ENCODE assay signal across 10 cellular contexts in genomic region chr21:33655591-33656221, GRCh38. TPM values are rescaled to one million over a fixed set of nuclear protein-coding genes. Genes with fewer than 3 reads are reported as not detected.
DNase-seq lines count a peak whose midpoint lies in the region; ATAC-seq, FAIRE-seq and TF ChIP-seq lines count a peak whose summit lies in the region.
"Had no signal": no experiment of that assay in that cellular context is flagged by ENCODE, and none has a peak within 500 bp of the region (broad histone marks: within the 10 kb centered on the region; RNA-seq: fewer than 3 reads in every experiment).

No MANE protein-coding gene starts in this region.

- H3K4me3 ChIP-seq in A549 (0 out of 3 replicates have a peak overlapping the region, but pooled peaks have one; percentile 21), GM12878 (no peak overlapping the region)
- H3K4me3 ChIP-seq: SJCRH30 had no signal

- H3K4me2 ChIP-seq in A549 = peak overlapping the region; percentile 74
- H3K4me2 ChIP-seq in GM12878 (ENCODE audit: control insufficient read depth, insufficient read depth) = no peak overlapping the region

- no peak for TF ChIP-seq RAD21 in A549 (conservative IDR thresholded peaks at IDR 0.05 in 1 of 2, IDR thresholded peaks at IDR 0.05 in 1 of 2)
- no peak for TF ChIP-seq RAD21 in GM12878 (IDR thresholded peaks at IDR 0.05; ENCODE audit: insufficient read depth, low read depth, low read length)

- DNase-seq in A549 (ENCODE audit: low read depth in 1 of 2, low spot score in 1 of 2) (peak; percentile 54 to 91), HS-5 (ENCODE audit: low read depth) (peak; percentile 97), GM12878 (ENCODE audit: low read depth, low spot score) (no peak), left kidney (ENCODE audit: low read depth, low spot score) (peak; percentile 29), NCI-H446 treated with DMSO at 0.1 percent for 48 hours (lab: John Stamatoyannopoulos, UW) (no peak), RPMI8226 (no peak), pons (ENCODE audit: low spot score) (no peak)
- DNase-seq: CD4-positive, alpha-beta T cell had no signal

- no peaks in the 10 kb centered on the region for H4K20me1 ChIP-seq in GM12878 (ENCODE audit: control insufficient read depth, insufficient read depth)

- H3K9me3 ChIP-seq in A549 (no peaks in the 10 kb centered on the region), GM12878 (replicated peaks; ENCODE audit: control insufficient read depth, insufficient read depth, low read length) (no peaks in the 10 kb centered on the region)
- H3K9me3 ChIP-seq: SJCRH30 had no signal

- H2AFZ ChIP-seq in GM12878 (ENCODE audit: control insufficient read depth, low read depth, low read length) = no peak overlapping the region

- BruUV-seq in GM12878 (replicated peaks; lab: Mats Ljungman, UMichigan) = no TSS peak

- intact Hi-C loops in GM12878 (cut with micrococcal nuclease; ENCODE audit: unreplicated experiment) = no loop called here

- SMC1A ChIA-PET in GM12878 (lab: Charles Lee; ENCODE audit: uncharacterized antibody, unreplicated experiment) = no interaction called here

- no peak for TF ChIP-seq POLR2A in A549 (IDR thresholded peaks at IDR 0.05; ENCODE audit: low read length)
- TF ChIP-seq POLR2A in GM12878 (IDR thresholded peaks at IDR 0.05; ENCODE audit: low read depth, low read length) = no peak

- no peaks in the 10 kb centered on the region for H3K79me2 ChIP-seq in GM12878 (ENCODE audit: control insufficient read depth, insufficient read depth, low read length)

- no peak overlapping the region for H3K9ac ChIP-seq in GM12878 (ENCODE audit: control insufficient read depth, insufficient read depth, low read length)

- whole genome bisulfite sequencing in A549 (ENCODE audit: missing lambda C conversion rate) = 5% methylated on average over 8 of the region's 8 CpGs
- 9% methylated on average over 6 of the region's 8 CpGs for WGBS in GM12878 (ENCODE audit: insufficient coverage, insufficient replicate concordance, low lambda C conversion rate, missing lambda C conversion rate)

- no peaks in the 10 kb centered on the region for H3K27me3 ChIP-seq in GM12878 (replicated peaks in 1 of 2; ENCODE audit: control insufficient read depth in 2 of 2, insufficient read depth in 2 of 2, low read length in 1 of 2)
- H3K27me3 ChIP-seq: SJCRH30 had no signal

- H3K4me1 ChIP-seq in A549 = peaks cover 39% of the 10 kb centered on the region
- no peaks in the 10 kb centered on the region for H3K4me1 ChIP-seq in GM12878 (ENCODE audit: control insufficient read depth, insufficient read depth, low read length)

- RAD21 ChIA-PET in GM12878 (lab: Charles Lee; ENCODE audit: unreplicated experiment) = no interaction called here

- POLR2A ChIA-PET in A549 (lab: Yijun Ruan, JAX) (interaction anchor here (0.5 to 0.8 kb wide), 2 partner anchors 16 to 29 kb away, joined by 3 to 5 read pairs; no protein-coding TSS in a partner anchor), GM12878 (lab: Charles Lee) (no interaction called here)

- CTCF ChIA-PET in A549 (lab: Yijun Ruan, JAX) (no interaction called here), GM12878 (lab: Yijun Ruan, JAX) (no interaction called here)

- FAIRE-seq in A549 (lab: Jason Lieb, UNC) = no peak
- FAIRE-seq in GM12878 (lab: Jason Lieb, UNC) = no peak

- ATAC-seq in A549 (peak; percentile 98 to 99), GM12878 (0 out of 3 replicates have a peak, but pooled peaks have one; percentile 26), HG03135 (IDR thresholded peaks at IDR 0.05; ENCODE audit: unreplicated experiment) (no peak)

- no peaks in the 10 kb centered on the region for H3K36me3 ChIP-seq in GM12878 (ENCODE audit: control insufficient read depth in 2 of 2, insufficient read depth in 2 of 2, low read length in 1 of 2)
- H3K36me3 ChIP-seq: SJCRH30 had no signal

- peak overlapping the region; percentile 81 to 88 for H3K27ac ChIP-seq in A549
- H3K27ac ChIP-seq in GM12878 (ENCODE audit: control insufficient read depth, insufficient read depth) = no peak overlapping the region
- H3K27ac ChIP-seq: SJCRH30 had no signal

- TF ChIP-seq EP300 in A549 (IDR thresholded peaks at IDR 0.05) = peak in 1 of 2 experiments; percentile 23; a peak in 1 of 5 replicates
- TF ChIP-seq EP300 in GM12878 (IDR thresholded peaks at IDR 0.05; ENCODE audit: borderline replicate concordance in 1 of 2, control insufficient read depth in 1 of 2, low read depth in 2 of 2, low read length in 2 of 2) = no peak

- TF ChIP-seq CTCF in A549 (IDR thresholded peaks at IDR 0.05) = no peak
- TF ChIP-seq CTCF in GM12878 (IDR thresholded peaks at IDR 0.05 in 2 of 3, conservative IDR thresholded peaks at IDR 0.05 in 1 of 3; ENCODE audit: control insufficient read depth in 2 of 3, extremely low read depth in 1 of 3, insufficient read depth in 1 of 3, low read depth in 3 of 3, low read length in 3 of 3) = no peak

- in situ Hi-C loops in GM12878 (cut with MboI) = no loop called here

TF ChIP-seq in A549, 52 proteins besides CTCF, POLR2A, EP300 and RAD21 (continues in another document):
- TF ChIP-seq GATA3 (IDR thresholded peaks at IDR 0.05; ENCODE audit: borderline replicate concordance) (peak; percentile 54; the same call in 1 of the 2 replicates), FOXS1 (CRISPR knock-in tag; IDR thresholded peaks at IDR 0.05) (no peak), TFCP2L1 (CRISPR knock-in tag; IDR thresholded peaks at IDR 0.05) (no peak), FOSL2 (IDR thresholded peaks at IDR 0.05) (peak; percentile 57), FOSL2 (CRISPR knock-in tag; IDR thresholded peaks at IDR 0.05) (peak; percentile 76), JUNB (IDR thresholded peaks at IDR 0.05) (peak; percentile 67)

TF ChIP-seq in GM12878, 131 proteins besides CTCF, POLR2A, EP300 and RAD21:
- TF ChIP-seq ETV6 (conservative IDR thresholded peaks at IDR 0.05 in 1 of 2, IDR thresholded peaks at IDR 0.05 in 1 of 2; ENCODE audit: borderline replicate concordance in 1 of 2, low read depth in 1 of 2) (no peak), NRF1 (conservative IDR thresholded peaks at IDR 0.05; ENCODE audit: low read depth, low read length) (no peak), YBX1 (IDR thresholded peaks at IDR 0.05) (no peak), TCF3 (IDR thresholded peaks at IDR 0.05; ENCODE audit: borderline replicate concordance, insufficient read depth, low read depth, low read length) (no peak), SREBF2 (IDR thresholded peaks at IDR 0.05; ENCODE audit: low read length) (no peak), NFYA (IDR thresholded peaks at IDR 0.05; ENCODE audit: borderline replicate concordance, low read depth, low read length) (no peak), TARDBP (IDR thresholded peaks at IDR 0.05; ENCODE audit: borderline replicate concordance) (no peak)

RNA-seq across cellular contexts. Expression of gene ITSN1, which starts 13.4 kb away (rescaled TPM):
- polyA plus RNA-seq in A549 (2011; rRNA removed) = 23.7 and 24.4 TPM in 2 replicates
- 20.2 and 23.8 TPM in 2 replicates for polyA plus RNA-seq in A549 (2012; cell fraction: cytosol; rRNA removed)
- polyA plus RNA-seq in A549 (2012; cell fraction: nucleus; rRNA removed) = 28.0 and 32.0 TPM in 2 replicates
- 15.2 to 17.0 TPM (median 16.7 TPM) in 3 replicates for polyA plus RNA-seq in A549 (2017; fragmentation: RNase III; extraction: RNeasy Plus Mini Kit Qiagen cat#74134 plus additional on column Dnase treatment)
- polyA minus RNA-seq in A549 (2011; rRNA and poly(A)+ RNA removed) = 24.1 and 28.0 TPM in 2 replicates
- total RNA-seq in GM12878 (2013; cell fraction: nucleolus; rRNA removed) = 38.7 and 40.5 TPM in 2 replicates
- total RNA-seq in GM12878 (2014; rRNA removed) = 3.9 and 4.0 TPM in 2 replicates
- 3.9 and 5.9 TPM in 2 replicates for total RNA-seq in GM12878 (2014; rRNA removed; fragmentation: Illumina TruSeq; extraction: Trizol)
- 5.1 and 6.1 TPM in 2 replicates for total RNA-seq in GM12878 (2021)
- polyA plus RNA-seq in GM12878 (2011; ENCODE audit: low read depth) = 1.7 TPM
- 3.2 and 4.8 TPM in 2 replicates for polyA plus RNA-seq in GM12878 (2011; rRNA removed)
- polyA plus RNA-seq in GM12878 (2011; cell fraction: cytosol; rRNA removed) = 2.5 and 3.4 TPM in 2 replicates
- polyA plus RNA-seq in GM12878 (2011; cell fraction: nucleus; rRNA removed) = 6.0 and 7.0 TPM in 2 replicates
- polyA plus RNA-seq in GM12878 (2012) = 2.0 and 2.5 TPM in 2 replicates
- polyA plus RNA-seq in GM12878 (2014; fragmentation: Illumina TruSeq; extraction: Trizol) = 8.1 and 8.8 TPM in 2 replicates
- 1 to 10 TPM in 1 of 2 experiments, under 1 TPM in 1; 0.89 to 1.3 TPM for polyA plus RNA-seq in GM12878 (2014; fragmentation: Nextera tagmentation; extraction: Ambion mirVana)
- 4.7 and 6.7 TPM in 2 replicates for polyA plus RNA-seq in GM12878 (2014; rRNA removed)
- 10 to 100 TPM; 10.4 to 10.6 TPM for polyA plus RNA-seq in GM12878 (2016; fragmentation: Nextera tagmentation; extraction: Ambion mirVana)
- 5.2 and 6.9 TPM in 2 replicates for polyA minus RNA-seq in GM12878 (2011; rRNA and poly(A)+ RNA removed)
- 2.4 and 4.8 TPM in 2 replicates for polyA minus RNA-seq in GM12878 (2011; cell fraction: cytosol; rRNA and poly(A)+ RNA removed)
- polyA minus RNA-seq in GM12878 (2011; cell fraction: nucleus; rRNA and poly(A)+ RNA removed) = 4.0 and 4.1 TPM in 2 replicates

RNA-seq across cellular contexts. Expression of gene CRYZL1, which starts 14.2 kb away (rescaled TPM):
- polyA plus RNA-seq in A549 (2011; rRNA removed) (34.3 and 38.9 TPM in 2 replicates), A549 (2017; fragmentation: RNase III; extraction: RNeasy Plus Mini Kit Qiagen cat#74134 plus additional on column Dnase treatment) (15.2 to 17.4 TPM (median 15.6 TPM) in 3 replicates), GM12878 (2011; rRNA removed) (68.8 and 92.6 TPM in 2 replicates), GM12878 (2014; fragmentation: Illumina TruSeq; extraction: Trizol) (25.5 and 32.8 TPM in 2 replicates), GM12878 (2014; fragmentation: Nextera tagmentation; extraction: Ambion mirVana) (10 to 100 TPM; 51.4 to 72.4 TPM), GM12878 (2014; rRNA removed) (25.7 and 27.7 TPM in 2 replicates), GM12878 (2016; fragmentation: Nextera tagmentation; extraction: Ambion mirVana) (10 to 100 TPM; 33.6 to 34.8 TPM)
- 9.4 and 9.8 TPM in 2 replicates for polyA plus RNA-seq in A549 (2012; cell fraction: cytosol; rRNA removed)
- polyA plus RNA-seq in A549 (2012; cell fraction: nucleus; rRNA removed) = 7.4 and 8.6 TPM in 2 replicates
- 14.4 and 17.5 TPM in 2 replicates for polyA minus RNA-seq in A549 (2011; rRNA and poly(A)+ RNA removed)
- 148 and 161 TPM in 2 replicates for total RNA-seq in GM12878 (2013; cell fraction: nucleolus; rRNA removed)
- total RNA-seq in GM12878 (2014; rRNA removed) (14.3 and 17.3 TPM in 2 replicates), GM12878 (2014; rRNA removed; fragmentation: Illumina TruSeq; extraction: Trizol) (14.5 and 15.5 TPM in 2 replicates), GM12878 (2021) (20.2 and 21.4 TPM in 2 replicates)
- 24.5 TPM for polyA plus RNA-seq in GM12878 (2011; ENCODE audit: low read depth)
- 24.1 and 26.4 TPM in 2 replicates for polyA plus RNA-seq in GM12878 (2011; cell fraction: cytosol; rRNA removed)
- polyA plus RNA-seq in GM12878 (2011; cell fraction: nucleus; rRNA removed) = 62.4 and 86.8 TPM in 2 replicates
- polyA plus RNA-seq in GM12878 (2012) = 22.9 and 24.2 TPM in 2 replicates
- 32.3 and 80.7 TPM in 2 replicates for polyA minus RNA-seq in GM12878 (2011; rRNA and poly(A)+ RNA removed)
- 14.4 and 14.8 TPM in 2 replicates for polyA minus RNA-seq in GM12878 (2011; cell fraction: cytosol; rRNA and poly(A)+ RNA removed)
- 20.1 and 34.9 TPM in 2 replicates for polyA minus RNA-seq in GM12878 (2011; cell fraction: nucleus; rRNA and poly(A)+ RNA removed)

Comparison
In these comparisons a context has a peak if more than half of its experiments do, and no peak if none do; other contexts are left out.
1. DNase-seq: peak in A549 (2 of 2), HS-5 (single experiment) and left kidney (single experiment); none in GM12878 (single experiment), NCI-H446 treated with DMSO at 0.1 percent for 48 hours (single experiment), RPMI8226 (single experiment) and pons (single experiment).
2. Of the 24 proteins assayed by ChIP-seq in both GM12878 and A549: peak only in GM12878: none; only in A549: JUNB, MAX and USF2; in both: none; in neither: 20; mixed calls (peak in some experiments, not most) for 1.